In genomic region chr14:22598896-22599244, GRCh38 we compare ENCODE assay signal across 8 cellular contexts. TPM values are rescaled to one million over a fixed set of nuclear protein-coding genes. Genes with fewer than 3 reads are reported as not detected.
DNase-seq lines count a peak whose midpoint lies in the region; ATAC-seq and TF ChIP-seq lines count a peak whose summit lies in the region.

No MANE protein-coding gene starts in this region.

- H4K20me1 ChIP-seq in KMS-11 (ENCODE audit: insufficient read depth), result no peaks in the 10 kb centered on the region

- H2AFZ ChIP-seq in KMS-11 (ENCODE audit: low read depth), result peak overlapping the region; percentile 91; the same call in 1 of the 2 replicates

- peaks cover 26% of the 10 kb centered on the region for H3K4me1 Mint-ChIP-seq in activated CD8-positive, alpha-beta T cell treated with anti-CD3 and anti-CD28 coated beads for 36 hours (ENCODE audit: low read depth)
- peaks cover 31% of the 10 kb centered on the region for H3K4me1 Mint-ChIP-seq in nephron progenitor cell

- H3K27me3 ChIP-seq in KMS-11 (ENCODE audit: insufficient read depth, low read depth), result no peaks in the 10 kb centered on the region
- H3K27me3 ChIP-seq in aorta (ENCODE audit: control insufficient read depth in 1 of 2, insufficient read depth in 2 of 2, low read length in 1 of 2), result no peaks in the 10 kb centered on the region

- H3K4me3 ChIP-seq in KMS-11 (IDR thresholded peaks at IDR 0.05; ENCODE audit: insufficient read depth, low read depth, low read length) (no peak overlapping the region), fibroblast of the aortic adventitia (ENCODE audit: low read depth, low read length) (peak overlapping the region; percentile 99), aorta (ENCODE audit: low read length in 2 of 2) (peak overlapping the region; percentile 60 to 61)

- intact Hi-C loops in activated CD8-positive, alpha-beta T cell treated with anti-CD3 and anti-CD28 coated beads for 36 hours (cut with micrococcal nuclease), result no loop called here
- intact Hi-C loops in aorta (cut with DNase I), result no loop called here

- no peaks in the 10 kb centered on the region for H3K27me3 Mint-ChIP-seq in activated CD8-positive, alpha-beta T cell treated with anti-CD3 and anti-CD28 coated beads for 36 hours
- H3K27me3 Mint-ChIP-seq in nephron progenitor cell (ENCODE audit: low read depth, poor library complexity), result peaks cover 6% of the 10 kb centered on the region

- ATAC-seq in activated CD8-positive, alpha-beta T cell treated with anti-CD3 and anti-CD28 coated beads for 36 hours, result peak; percentile 67
- peak; percentile 87 for ATAC-seq in aorta (ENCODE audit: low FRiP score)

- H3K36me3 ChIP-seq in KMS-11 (ENCODE audit: insufficient read depth) (no peaks in the 10 kb centered on the region), aorta (ENCODE audit: control insufficient read depth in 1 of 2, insufficient read depth in 2 of 2, low read length in 1 of 2) (peaks cover 0 to 2% of the 10 kb centered on the region in 2 donors)

- peak overlapping the region; percentile 92 for H3K4me3 Mint-ChIP-seq in activated CD8-positive, alpha-beta T cell treated with anti-CD3 and anti-CD28 coated beads for 36 hours
- peak overlapping the region; percentile 96 for H3K4me3 Mint-ChIP-seq in nephron progenitor cell

- H3K79me2 ChIP-seq in KMS-11 (ENCODE audit: insufficient read depth, low read depth), result peaks cover 22% of the 10 kb centered on the region

- POLR2A ChIA-PET in activated CD8-positive, alpha-beta T cell treated with anti-CD3 and anti-CD28 coated beads for 36 hours (lab: Charles Lee), result interaction anchor here (0.7 to 3.5 kb wide), 4 partner anchors 10 to 167 kb away, joined by 3 to 26 read pairs (median 5); partner anchors contain the start of genes DAD1 and OXA1L

- H3K36me3 Mint-ChIP-seq in activated CD8-positive, alpha-beta T cell treated with anti-CD3 and anti-CD28 coated beads for 36 hours (ENCODE audit: low read depth), result peaks cover 16% of the 10 kb centered on the region
- H3K36me3 Mint-ChIP-seq in nephron progenitor cell (ENCODE audit: low read depth), result peaks cover 23% of the 10 kb centered on the region

- CTCF ChIA-PET in activated CD8-positive, alpha-beta T cell treated with anti-CD3 and anti-CD28 coated beads for 36 hours (lab: Charles Lee), result interaction anchor here (1.0 to 5.3 kb wide), 8 partner anchors 10 to 254 kb away, joined by 3 to 52 read pairs (median 4); partner anchors contain the start of gene DAD1

- peaks cover 48% of the 10 kb centered on the region for H3K4me1 ChIP-seq in KMS-11 (ENCODE audit: low read depth, poor library complexity, severe bottlenecking)
- H3K4me1 ChIP-seq in aorta (ENCODE audit: control insufficient read depth in 1 of 2, insufficient read depth in 2 of 2, low read length in 2 of 2), result no peaks in the 10 kb centered on the region

- no peaks in the 10 kb centered on the region for H3K9me3 Mint-ChIP-seq in activated CD8-positive, alpha-beta T cell treated with anti-CD3 and anti-CD28 coated beads for 36 hours
- no peaks in the 10 kb centered on the region for H3K9me3 Mint-ChIP-seq in nephron progenitor cell

- TF ChIP-seq CTCF in AG09319 (IDR thresholded peaks at IDR 0.05; ENCODE audit: low read depth, low read length), result peak; percentile 36
- TF ChIP-seq CTCF in GM13977 (IDR thresholded peaks at IDR 0.05; ENCODE audit: extremely low read depth, insufficient read depth, missing control alignments), result peak; percentile 25
- no peak for TF ChIP-seq CTCF in KMS-11 (conservative IDR thresholded peaks at IDR 0.05; ENCODE audit: low read depth, low read length)
- TF ChIP-seq CTCF in activated CD8-positive, alpha-beta T cell treated with anti-CD3 and anti-CD28 coated beads for 36 hours (IDR thresholded peaks at IDR 0.05), result no peak
- peak; percentile 48 for TF ChIP-seq CTCF in fibroblast of the aortic adventitia (IDR thresholded peaks at IDR 0.05; ENCODE audit: insufficient read depth, low read length)
- no peak for TF ChIP-seq CTCF in nephron progenitor cell (IDR thresholded peaks at IDR 0.05)

- in situ Hi-C loops in GM13977 (cut with MboI; ENCODE audit: low pct_unique_long_range_greater_than_20kb, low sequenced_read_pairs, unreplicated experiment), result loop anchor here (10.0 to 25.0 kb wide), 2 partner anchors 46 to 263 kb away; partner anchors contain the start of genes LRP10 and OR6J1

- H3K27ac ChIP-seq in KMS-11 (peak overlapping the region; percentile 83), aorta (ENCODE audit: low read depth in 1 of 2, low read length in 2 of 2) (peak overlapping the region in 1 of 2 donors; percentile 76)

- DNase-seq in AG09319 (ENCODE audit: extremely low read depth, low read depth) (peak; percentile 44), GM13977 (ENCODE audit: low spot score) (peak; percentile 60), fibroblast of the aortic adventitia (ENCODE audit: low read depth) (peak; percentile 73), nephron progenitor cell (no peak), aorta (no peak), COLO668 (lab: John Stamatoyannopoulos, UW; ENCODE audit: unreplicated experiment) (no peak)
- DNase-seq in activated CD8-positive, alpha-beta T cell treated with anti-CD3 and anti-CD28 coated beads for 36 hours, result peak; percentile 60

- H3K27ac Mint-ChIP-seq in activated CD8-positive, alpha-beta T cell treated with anti-CD3 and anti-CD28 coated beads for 36 hours, result peak overlapping the region; percentile 82
- no peak overlapping the region for H3K27ac Mint-ChIP-seq in nephron progenitor cell

- no peaks in the 10 kb centered on the region for H3K9me3 ChIP-seq in aorta (ENCODE audit: control insufficient read depth, low read length)

- H3K4me2 ChIP-seq in KMS-11, result peak overlapping the region; percentile 84

- peak overlapping the region; percentile 76 for H3K9ac ChIP-seq in KMS-11

- WGBS in aorta, 2 donors, result 2 to 3% methylated on average over 5 of the region's 5 CpGs

RNA-seq across cellular contexts. Expression of gene ABHD4, which starts 0.8 kb away (rescaled TPM):
- 1 to 10 TPM; 8.6 to 9.4 TPM for total RNA-seq in activated CD8-positive, alpha-beta T cell treated with anti-CD3 and anti-CD28 coated beads for 36 hours
- total RNA-seq in fibroblast of the aortic adventitia (ENCODE audit: low replicate concordance), result 24.3 and 48.6 TPM in 2 replicates
- total RNA-seq in aorta, result 10 to 100 TPM; 44.8 to 47.4 TPM
- 10 to 100 TPM; 20.3 to 41.6 TPM for polyA plus RNA-seq in aorta

RNA-seq across cellular contexts. Expression of gene DAD1, which starts 9.8 kb away (rescaled TPM):
- total RNA-seq in activated CD8-positive, alpha-beta T cell treated with anti-CD3 and anti-CD28 coated beads for 36 hours, result 100 to 1,000 TPM; 194 to 196 TPM
- total RNA-seq in fibroblast of the aortic adventitia (ENCODE audit: low replicate concordance) (81.2 and 564 TPM in 2 replicates), aorta (100 to 1,000 TPM; 143 to 149 TPM)
- 100 to 1,000 TPM; 240 to 309 TPM for polyA plus RNA-seq in aorta

RNA-seq across cellular contexts. Expression of gene OR6J1, which starts 45.3 kb away (rescaled TPM):
- total RNA-seq in activated CD8-positive, alpha-beta T cell treated with anti-CD3 and anti-CD28 coated beads for 36 hours, result not detected
- total RNA-seq in fibroblast of the aortic adventitia (ENCODE audit: low replicate concordance) (not detected in 2 replicates), aorta (not detected)
- polyA plus RNA-seq in aorta, result not detected

Comparison
In these comparisons a context has a peak if more than half of its experiments do, and no peak if none do; other contexts are left out.
1. DNase-seq: peak in AG09319 (single experiment), GM13977 (single experiment), activated CD8-positive, alpha-beta T cell treated with anti-CD3 and anti-CD28 coated beads for 36 hours (single experiment) and fibroblast of the aortic adventitia (single experiment); none in nephron progenitor cell (single experiment), aorta (0 of 2) and COLO668 (single experiment).
2. CTCF ChIP-seq: peak in AG09319 (single experiment), GM13977 (single experiment) and fibroblast of the aortic adventitia (single experiment); none in KMS-11 (single experiment), activated CD8-positive, alpha-beta T cell treated with anti-CD3 and anti-CD28 coated beads for 36 hours (single experiment) and nephron progenitor cell (single experiment).